Comparison of ENCODE assay signal across 1 cellular context in genomic region chr9:97983524-97984187, GRCh38.
A peak's percentile ranks its signal among the peaks of the same experiment; 100 is the strongest.
TF ChIP-seq lines count a peak whose summit lies in the region.

No MANE protein-coding gene starts in this region.

TF ChIP-seq in HepG2, 621 proteins besides CTCF, POLR2A, EP300 and RAD21 (continued from another document and continues in another):
- TF ChIP-seq ZNF639 (CRISPR knock-in tag; conservative IDR thresholded peaks at IDR 0.05) = peak; percentile 10; the same call in 1 of the 2 replicates
- TF ChIP-seq PHF8 (CRISPR knock-in tag; IDR thresholded peaks at IDR 0.05) = peak; percentile 39
- peak; percentile 55; the same call in 1 of the 2 replicates for TF ChIP-seq UBTF (CRISPR knock-in tag; IDR thresholded peaks at IDR 0.05)
- TF ChIP-seq PREB (CRISPR knock-in tag; IDR thresholded peaks at IDR 0.05) = no peak
- peak; percentile 58; the same call in 1 of the 2 replicates for TF ChIP-seq CEBPB (IDR thresholded peaks at IDR 0.05; ENCODE audit: borderline replicate concordance, low read depth, low read length)
- 0 out of 2 replicates have a peak, but pooled peaks have one; percentile 6 for TF ChIP-seq ZBTB2 (CRISPR knock-in tag; IDR thresholded peaks at IDR 0.05; ENCODE audit: low read depth)
- TF ChIP-seq ZNF749 (CRISPR knock-in tag; IDR thresholded peaks at IDR 0.05; ENCODE audit: borderline replicate concordance) = 0 out of 2 replicates have a peak, but pooled peaks have one; percentile 5
- no peak for TF ChIP-seq ZNF383 (CRISPR knock-in tag; IDR thresholded peaks at IDR 0.05; ENCODE audit: borderline replicate concordance)
- TF ChIP-seq MYC (CRISPR knock-in tag; IDR thresholded peaks at IDR 0.05; ENCODE audit: borderline replicate concordance) = peak; percentile 10
- 0 out of 2 replicates have a peak, but pooled peaks have one; percentile 3 for TF ChIP-seq ZNF503 (CRISPR knock-in tag; IDR thresholded peaks at IDR 0.05)
- TF ChIP-seq PHF20 (CRISPR knock-in tag; IDR thresholded peaks at IDR 0.05) = 0 out of 2 replicates have a peak, but pooled peaks have one; percentile 12
- TF ChIP-seq MBNL3 (CRISPR knock-in tag; conservative IDR thresholded peaks at IDR 0.05) = no peak
- TF ChIP-seq ZFP91 (CRISPR knock-in tag; IDR thresholded peaks at IDR 0.05; ENCODE audit: borderline replicate concordance) = 0 out of 2 replicates have a peak, but pooled peaks have one; percentile 5
- peak; percentile 46; the same call in 1 of the 2 replicates for TF ChIP-seq KDM5A (IDR thresholded peaks at IDR 0.05; ENCODE audit: borderline replicate concordance, low read length)
- no peak for TF ChIP-seq TP53 (CRISPR knock-in tag; conservative IDR thresholded peaks at IDR 0.05)
- TF ChIP-seq RBFOX2 (IDR thresholded peaks at IDR 0.05; ENCODE audit: low read depth, low read length) = peak; percentile 72
- TF ChIP-seq ZNF142 (CRISPR knock-in tag; IDR thresholded peaks at IDR 0.05) = peak; percentile 70; the same call in 1 of the 2 replicates
- peak; percentile 16; the same call in 1 of the 2 replicates for TF ChIP-seq KLF6 (CRISPR knock-in tag; IDR thresholded peaks at IDR 0.05)
- peak; percentile 1 for TF ChIP-seq MED8 (CRISPR knock-in tag; IDR thresholded peaks at IDR 0.05; ENCODE audit: insufficient replicate concordance)
- TF ChIP-seq SMAD9 (CRISPR knock-in tag; IDR thresholded peaks at IDR 0.05) = no peak
- no peak for TF ChIP-seq SP4 (CRISPR knock-in tag; IDR thresholded peaks at IDR 0.05)
- TF ChIP-seq ZNF709 (CRISPR knock-in tag; IDR thresholded peaks at IDR 0.05) = peak; percentile 39; the same call in 1 of the 2 replicates
- TF ChIP-seq ZNF776 (CRISPR knock-in tag; IDR thresholded peaks at IDR 0.05) = 0 out of 2 replicates have a peak, but pooled peaks have one; percentile 13
- TF ChIP-seq YY1 (IDR thresholded peaks at IDR 0.05; ENCODE audit: insufficient read depth, insufficient replicate concordance, low read depth, low read length) = peak; percentile 68
- 0 out of 2 replicates have a peak, but pooled peaks have one; percentile 11 for TF ChIP-seq MXD1 (CRISPR knock-in tag; IDR thresholded peaks at IDR 0.05)
- peak; percentile 40; the same call in 1 of the 2 replicates for TF ChIP-seq PATZ1 (CRISPR knock-in tag; IDR thresholded peaks at IDR 0.05)
- TF ChIP-seq GATAD1 (CRISPR knock-in tag; IDR thresholded peaks at IDR 0.05) = 0 out of 2 replicates have a peak, but pooled peaks have one; percentile 1
- TF ChIP-seq ZNF501 (CRISPR knock-in tag; IDR thresholded peaks at IDR 0.05) = 0 out of 2 replicates have a peak, but pooled peaks have one; percentile 4
- TF ChIP-seq AGO2 (optimal IDR thresholded peaks at IDR 0.05; ENCODE audit: low read depth, low read length) = peak; percentile 88
- no peak for TF ChIP-seq PITX1 (CRISPR knock-in tag; IDR thresholded peaks at IDR 0.05)
- peak; percentile 41; the same call in 1 of the 2 replicates for TF ChIP-seq ZBTB42 (CRISPR knock-in tag; IDR thresholded peaks at IDR 0.05)
- TF ChIP-seq MATR3 (CRISPR knock-in tag; IDR thresholded peaks at IDR 0.05) = no peak
- TF ChIP-seq ATF4 (CRISPR knock-in tag; IDR thresholded peaks at IDR 0.05) = 0 out of 4 replicates have a peak, but pooled peaks of 1 of the 2 experiments have one; percentile 30
- no peak for TF ChIP-seq RCOR2 (CRISPR knock-in tag; IDR thresholded peaks at IDR 0.05)
- TF ChIP-seq ZMYM4 (CRISPR knock-in tag; IDR thresholded peaks at IDR 0.05) = 0 out of 2 replicates have a peak, but pooled peaks have one; percentile 4
- 0 out of 2 replicates have a peak, but pooled peaks have one; percentile 29 for TF ChIP-seq ZC3H13 (CRISPR knock-in tag; IDR thresholded peaks at IDR 0.05)
- 0 out of 2 replicates have a peak, but pooled peaks have one; percentile 23 for TF ChIP-seq ISL2 (CRISPR knock-in tag; IDR thresholded peaks at IDR 0.05)
- TF ChIP-seq TMF1 (CRISPR knock-in tag; IDR thresholded peaks at IDR 0.05; ENCODE audit: low read depth) = no peak
- TF ChIP-seq ZNF672 (CRISPR knock-in tag; IDR thresholded peaks at IDR 0.05) = 0 out of 2 replicates have a peak, but pooled peaks have one; percentile 22
- 0 out of 2 replicates have a peak, but pooled peaks have one; percentile 33 for TF ChIP-seq ZNF484 (CRISPR knock-in tag; IDR thresholded peaks at IDR 0.05; ENCODE audit: borderline replicate concordance, low read depth)
- 0 out of 2 replicates have a peak, but pooled peaks have one; percentile 37 for TF ChIP-seq ZNF780A (CRISPR knock-in tag; IDR thresholded peaks at IDR 0.05)
